8 cellular contexts compared by ENCODE assay signal in the genomic region with DNA sequence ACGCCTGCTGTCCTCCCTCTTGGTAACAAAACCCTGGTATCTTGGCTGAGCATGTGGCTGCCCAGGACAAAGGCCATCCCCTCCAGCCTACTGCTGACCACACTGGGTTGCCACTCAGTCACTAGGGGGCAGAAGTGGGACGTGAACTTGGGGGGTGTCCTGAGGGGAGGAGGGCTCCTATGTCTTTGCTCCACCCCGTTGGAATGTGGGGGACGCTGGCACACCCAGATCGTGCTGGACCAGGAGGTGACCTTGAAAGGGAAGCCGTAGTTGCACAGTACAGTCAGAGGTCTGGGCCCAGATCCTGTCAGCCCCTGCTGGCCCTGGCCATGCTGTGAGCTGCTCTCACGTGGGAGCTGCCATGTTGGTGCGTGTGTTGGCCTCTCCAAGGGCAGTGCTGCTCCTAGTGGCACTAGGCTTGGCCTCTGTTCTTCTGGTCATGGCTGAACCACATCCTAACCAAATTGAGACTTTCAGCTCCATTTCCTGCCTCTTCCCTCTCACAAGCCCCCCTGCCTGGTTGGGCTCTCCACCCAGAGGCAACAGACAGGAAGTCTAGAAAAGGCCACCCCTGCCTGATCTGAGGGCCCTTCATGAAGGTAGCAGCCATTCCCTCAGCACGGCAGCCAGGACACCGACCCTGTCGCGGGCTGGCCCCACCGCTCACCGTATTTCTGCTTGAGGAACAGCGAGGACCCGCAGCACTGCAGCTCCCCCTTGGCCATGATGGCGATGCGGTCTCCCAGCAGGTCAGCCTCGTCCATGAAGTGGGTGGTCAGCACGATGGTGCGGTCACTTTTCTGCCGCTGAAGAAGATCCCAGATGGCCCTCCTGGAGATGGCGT. TPM values are rescaled to one million over a fixed set of nuclear protein-coding genes. Genes with fewer than 3 reads are reported as not detected.
DNase-seq lines count a peak whose midpoint lies in the region; ATAC-seq, FAIRE-seq and TF ChIP-seq lines count a peak whose summit lies in the region.

No MANE protein-coding gene starts in this region.

- H3K4me3 ChIP-seq in epithelial cell of esophagus (ENCODE audit: low read length), result no peak overlapping the region
- H3K4me3 ChIP-seq in pancreas, result no peak overlapping the region

- H3K27me3 ChIP-seq in pancreas, result no peaks in the 10 kb centered on the region

- no peaks in the 10 kb centered on the region for H3K36me3 ChIP-seq in pancreas

- no peaks in the 10 kb centered on the region for H3K9me3 ChIP-seq in pancreas

- no peak overlapping the region for H3K27ac ChIP-seq in pancreas

- intact Hi-C loops in pancreas (cut with DNase I), result no loop called here

- peak; percentile 20 for TF ChIP-seq CTCF in epithelial cell of esophagus (IDR thresholded peaks at IDR 0.05; ENCODE audit: insufficient read depth, low read depth, low read length, missing control alignments)
- TF ChIP-seq CTCF in pancreas (IDR thresholded peaks at IDR 0.05), result peak in 1 of 4 donors; percentile 30

- peak; percentile 24 for DNase-seq in activated CD4-positive, alpha-beta T cell treated with anti-CD3 and anti-CD28 coated beads for 48 hours
- no peak for DNase-seq in activated CD4-positive, alpha-beta T cell treated with anti-CD3 and anti-CD28 coated beads for 1 hour
- DNase-seq in NCI-H1930 (lab: John Stamatoyannopoulos, UW) (peak; percentile 8 to 11), epithelial cell of esophagus (ENCODE audit: low read depth) (peak; percentile 8), pancreas (peak in 4 of 6 donors; percentile 47 to 72 (median 70)), inferior parietal cortex (ENCODE audit: extremely low spot score) (no peak)

- no peaks in the 10 kb centered on the region for H3K4me1 ChIP-seq in pancreas

- 70% methylated on average over 23 of the region's 23 CpGs for WGBS in pancreas, 2 donors

- peak; percentile 73 to 95 (median 86) for ATAC-seq in pancreas
- ATAC-seq in GM19467 (IDR thresholded peaks at IDR 0.05; ENCODE audit: unreplicated experiment), result no peak
- no peak for ATAC-seq in HG02970 (IDR thresholded peaks at IDR 0.05; ENCODE audit: low FRiP score, unreplicated experiment)

- no peak for FAIRE-seq in pancreas (lab: Jason Lieb, UNC)

RNA-seq across cellular contexts. Expression of gene RNPS1, which starts 29.0 kb away (rescaled TPM):
- total RNA-seq in pancreas, result 10 to 100 TPM; 36.0 to 66.2 (median 50.3) TPM
- 100 to 1,000 TPM in 1 of 2 donors, 10 to 100 TPM in 1; 56.0 to 103 TPM for polyA plus RNA-seq in pancreas

RNA-seq across cellular contexts. Expression of gene ABCA3, which starts 43.6 kb away (rescaled TPM):
- 10 to 100 TPM; 12.7 to 26.5 (median 16.5) TPM for total RNA-seq in pancreas
- 10 to 100 TPM; 22.6 to 22.8 TPM for polyA plus RNA-seq in pancreas

RNA-seq across cellular contexts. Expression of gene ECI1, which starts 45.5 kb away (rescaled TPM):
- 10 to 100 TPM; 31.9 to 64.4 (median 36.3) TPM for total RNA-seq in pancreas
- polyA plus RNA-seq in pancreas, result 10 to 100 TPM; 51.1 to 72.5 TPM

Comparison
In these comparisons a context has a peak if more than half of its experiments do, and no peak if none do; other contexts are left out.
1. DNase-seq: peak in activated CD4-positive, alpha-beta T cell treated with anti-CD3 and anti-CD28 coated beads for 48 hours (single experiment), NCI-H1930 (2 of 2), epithelial cell of esophagus (single experiment) and pancreas (4 of 6); none in activated CD4-positive, alpha-beta T cell treated with anti-CD3 and anti-CD28 coated beads for 1 hour (single experiment) and inferior parietal cortex (single experiment).
2. ATAC-seq: peak in pancreas (4 of 4); none in GM19467 (single experiment) and HG02970 (single experiment).